Comparison of ENCODE assay signal across 8 cellular contexts in genomic region chr2:112884869-112885502, GRCh38. TPM values are rescaled to one million over a fixed set of nuclear protein-coding genes. Genes with fewer than 3 reads are reported as not detected.
DNase-seq lines count a peak whose midpoint lies in the region; ATAC-seq and TF ChIP-seq lines count a peak whose summit lies in the region.

No MANE protein-coding gene starts in this region.

- H3K4me3 Mint-ChIP-seq in endodermal cell (no peak overlapping the region), nephron (no peak overlapping the region)

- H3K27ac Mint-ChIP-seq in endodermal cell (no peak overlapping the region), nephron (no peak overlapping the region)

- H3K4me2 ChIP-seq in DND-41 (ENCODE audit: insufficient read depth, low read length) = no peak overlapping the region

- H3K4me1 Mint-ChIP-seq in endodermal cell (peaks cover 15% of the 10 kb centered on the region), nephron (no peaks in the 10 kb centered on the region)

- intact Hi-C loops in thyroid gland (cut with DNase I) = no loop called here

- H3K36me3 Mint-ChIP-seq in endodermal cell (ENCODE audit: low read depth) (no peaks in the 10 kb centered on the region), nephron (ENCODE audit: low read depth) (no peaks in the 10 kb centered on the region)

- H3K36me3 ChIP-seq in DND-41 (ENCODE audit: insufficient read depth, low read length) (no peaks in the 10 kb centered on the region), endodermal cell (ENCODE audit: control insufficient read depth, insufficient read depth, low read length) (no peaks in the 10 kb centered on the region), thyroid gland (no peaks in the 10 kb centered on the region)

- H3K9me3 Mint-ChIP-seq in endodermal cell (peaks cover 6% of the 10 kb centered on the region), nephron (no peaks in the 10 kb centered on the region)

- no peak overlapping the region for H2AFZ ChIP-seq in DND-41 (ENCODE audit: low read depth, low read length)

- peak; percentile 65 for TF ChIP-seq CTCF in DND-41 (IDR thresholded peaks at IDR 0.05; ENCODE audit: borderline replicate concordance, extremely low read depth, low read length, poor library complexity, severe bottlenecking)
- TF ChIP-seq CTCF in endodermal cell (conservative IDR thresholded peaks at IDR 0.05) = peak; percentile 98
- TF ChIP-seq CTCF in nephron (IDR thresholded peaks at IDR 0.05; ENCODE audit: unreplicated experiment in 3 of 3) = peak; percentile 27 to 49 (median 28)
- TF ChIP-seq CTCF in thyroid gland (IDR thresholded peaks at IDR 0.05) = peak; percentile 16 to 46 (median 30)

- ATAC-seq in DND-41 (ENCODE audit: insufficient read depth, low read depth) (no peak), GM21825 (IDR thresholded peaks at IDR 0.05; ENCODE audit: unreplicated experiment) (peak; percentile 49)

- TF ChIP-seq POLR2A in thyroid gland (IDR thresholded peaks at IDR 0.05) = no peak

- no peaks in the 10 kb centered on the region for H4K20me1 ChIP-seq in DND-41 (ENCODE audit: insufficient read depth, low read length)

- H3K27me3 ChIP-seq in DND-41 (ENCODE audit: insufficient read depth, low read length, poor library complexity) = peaks cover 4% of the 10 kb centered on the region
- no peaks in the 10 kb centered on the region for H3K27me3 ChIP-seq in endodermal cell (ENCODE audit: control insufficient read depth, insufficient read depth, low read length, poor library complexity, severe bottlenecking)
- H3K27me3 ChIP-seq in thyroid gland = no peaks in the 10 kb centered on the region

- no peaks in the 10 kb centered on the region for H3K79me2 ChIP-seq in DND-41 (ENCODE audit: insufficient read depth, low read length)

- H3K27me3 Mint-ChIP-seq in endodermal cell (ENCODE audit: insufficient read depth) (no peaks in the 10 kb centered on the region), nephron (ENCODE audit: low read depth) (no peaks in the 10 kb centered on the region)

- DNase-seq in DND-41 = peak; percentile 10
- peak; percentile 24 for DNase-seq in NCI-H345 (lab: John Stamatoyannopoulos, UW)
- DNase-seq in activated CD4-positive, alpha-beta T cell treated with anti-CD3 and anti-CD28 coated beads, Interleukin-2, amount 50 U/mL, for 24 hours (ENCODE audit: low read depth in 1 of 2, low spot score in 1 of 2) = peak; percentile 61 to 73
- peak; percentile 96 for DNase-seq in endodermal cell
- DNase-seq in thyroid gland = peak; percentile 3 to 11
- no peak for DNase-seq in foreskin melanocyte

- 50 to 72% methylated on average over 4 to 6 of the region's 6 CpGs for WGBS in endodermal cell (ENCODE audit: insufficient coverage in 1 of 2, insufficient read length in 1 of 2), 2 experiments
- WGBS in thyroid gland, 2 donors = 49 to 53% methylated on average over 6 of the region's 6 CpGs

- no peak overlapping the region for H3K9ac ChIP-seq in DND-41 (ENCODE audit: low read depth, low read length)
- no peak overlapping the region for H3K9ac ChIP-seq in endodermal cell (ENCODE audit: extremely low read depth, low read length, poor library complexity, severe bottlenecking)

- no peak overlapping the region for H3K4me3 ChIP-seq in DND-41 (ENCODE audit: low read depth in 1 of 2, low read length in 2 of 2)
- no peak overlapping the region for H3K4me3 ChIP-seq in endodermal cell (ENCODE audit: low read length)
- no peak overlapping the region for H3K4me3 ChIP-seq in thyroid gland (replicated peaks in 1 of 3)

- no peaks in the 10 kb centered on the region for H3K9me3 ChIP-seq in DND-41 (ENCODE audit: insufficient read depth, low read length, severe bottlenecking)
- peaks cover 6% of the 10 kb centered on the region for H3K9me3 ChIP-seq in endodermal cell (ENCODE audit: control insufficient read depth, low read length)
- H3K9me3 ChIP-seq in thyroid gland = no peaks in the 10 kb centered on the region

- H3K27ac ChIP-seq in DND-41 (ENCODE audit: low read length) = no peak overlapping the region
- no peak overlapping the region for H3K27ac ChIP-seq in endodermal cell (ENCODE audit: low read depth, low read length)
- no peak overlapping the region for H3K27ac ChIP-seq in thyroid gland

- H3K4me1 ChIP-seq in DND-41 (ENCODE audit: insufficient read depth, low read length) (no peaks in the 10 kb centered on the region), endodermal cell (ENCODE audit: control insufficient read depth, insufficient read depth, low read length) (no peaks in the 10 kb centered on the region), thyroid gland (no peaks in the 10 kb centered on the region)

RNA-seq across cellular contexts. Expression of gene IL37, which starts 26.0 kb away (rescaled TPM):
- total RNA-seq in endodermal cell = not detected
- not detected for polyA plus RNA-seq in endodermal cell (2013, experiment 1 of 2)
- polyA plus RNA-seq in endodermal cell (2013, experiment 2 of 2) = not detected
- total RNA-seq in thyroid gland = not detected

RNA-seq across cellular contexts. Expression of gene IL1B, which starts 48.4 kb away (rescaled TPM):
- not detected for total RNA-seq in endodermal cell
- not detected for polyA plus RNA-seq in endodermal cell (2013, experiment 1 of 2)
- not detected for polyA plus RNA-seq in endodermal cell (2013, experiment 2 of 2)
- 1 to 10 TPM in 1 of 4 donors, under 1 TPM in 1, not detected in 2; 0.27 to 1.3 TPM for total RNA-seq in thyroid gland

Comparison
In these comparisons a context has a peak if more than half of its experiments do, and no peak if none do; other contexts are left out.
1. CTCF ChIP-seq: peak in every context shown above with its lines; median percentile 98 in endodermal cell; 65 in DND-41; 30 in thyroid gland; 28 in nephron.